Comparison of ENCODE assay signal across 1 cellular context in genomic region chr12:47038270-47038748, GRCh38.
TF ChIP-seq lines count a peak whose summit lies in the region.

No MANE protein-coding gene starts in this region.

TF ChIP-seq in A549, 52 proteins besides CTCF, POLR2A, EP300 and RAD21 (continued from another document):
- TF ChIP-seq TP53 (CRISPR knock-in tag; IDR thresholded peaks at IDR 0.05) (no peak), CHD2 (IDR thresholded peaks at IDR 0.05; ENCODE audit: low read length, partially characterized antibody) (no peak), JUN (IDR thresholded peaks at IDR 0.05) (peak; percentile 84 to 97; a peak in 4 of 5 replicates), CEBPB (IDR thresholded peaks at IDR 0.05) (peak; percentile 62 to 73), ELK1 (IDR thresholded peaks at IDR 0.05; ENCODE audit: low read depth, low read length) (no peak), HES2 (IDR thresholded peaks at IDR 0.05) (no peak), HOXA7 (CRISPR knock-in tag; IDR thresholded peaks at IDR 0.05) (no peak), NPAS2 (CRISPR knock-in tag; IDR thresholded peaks at IDR 0.05; ENCODE audit: borderline replicate concordance) (no peak), RNF2 (IDR thresholded peaks at IDR 0.05; ENCODE audit: borderline replicate concordance, low read depth) (no peak), ZFP36 (IDR thresholded peaks at IDR 0.05; ENCODE audit: borderline replicate concordance, partially characterized antibody) (no peak), POLR2AphosphoS2 (conservative IDR thresholded peaks at IDR 0.05; ENCODE audit: low read length) (no peak), FOXS1 (CRISPR knock-in tag; IDR thresholded peaks at IDR 0.05) (no peak), MAZ (IDR thresholded peaks at IDR 0.05; ENCODE audit: borderline replicate concordance, low read depth, low read length) (no peak)
- TF ChIP-seq, protein P1, sequence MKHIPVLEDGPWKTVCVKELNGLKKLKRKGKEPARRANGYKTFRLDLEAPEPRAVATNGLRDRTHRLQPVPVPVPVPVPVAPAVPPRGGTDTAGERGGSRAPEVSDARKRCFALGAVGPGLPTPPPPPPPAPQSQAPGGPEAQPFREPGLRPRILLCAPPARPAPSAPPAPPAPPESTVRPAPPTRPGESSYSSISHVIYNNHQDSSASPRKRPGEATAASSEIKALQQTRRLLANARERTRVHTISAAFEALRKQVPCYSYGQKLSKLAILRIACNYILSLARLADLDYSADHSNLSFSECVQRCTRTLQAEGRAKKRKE (CRISPR knock-in tag; IDR thresholded peaks at IDR 0.05; ENCODE audit: low read depth), result no peak
- TF ChIP-seq, protein P2, sequence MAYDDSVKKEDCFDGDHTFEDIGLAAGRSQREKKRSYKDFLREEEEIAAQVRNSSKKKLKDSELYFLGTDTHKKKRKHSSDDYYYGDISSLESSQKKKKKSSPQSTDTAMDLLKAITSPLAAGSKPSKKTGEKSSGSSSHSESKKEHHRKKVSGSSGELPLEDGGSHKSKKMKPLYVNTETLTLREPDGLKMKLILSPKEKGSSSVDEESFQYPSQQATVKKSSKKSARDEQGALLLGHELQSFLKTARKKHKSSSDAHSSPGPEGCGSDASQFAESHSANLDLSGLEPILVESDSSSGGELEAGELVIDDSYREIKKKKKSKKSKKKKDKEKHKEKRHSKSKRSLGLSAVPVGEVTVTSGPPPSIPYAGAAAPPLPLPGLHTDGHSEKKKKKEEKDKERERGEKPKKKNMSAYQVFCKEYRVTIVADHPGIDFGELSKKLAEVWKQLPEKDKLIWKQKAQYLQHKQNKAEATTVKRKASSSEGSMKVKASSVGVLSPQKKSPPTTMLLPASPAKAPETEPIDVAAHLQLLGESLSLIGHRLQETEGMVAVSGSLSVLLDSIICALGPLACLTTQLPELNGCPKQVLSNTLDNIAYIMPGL (CRISPR knock-in tag; IDR thresholded peaks at IDR 0.05; ENCODE audit: borderline replicate concordance), result no peak
TF ChIP-seq in A549: peak in this region for 10.
